ENCODE assay signal across 20 cellular contexts in the genomic region with DNA sequence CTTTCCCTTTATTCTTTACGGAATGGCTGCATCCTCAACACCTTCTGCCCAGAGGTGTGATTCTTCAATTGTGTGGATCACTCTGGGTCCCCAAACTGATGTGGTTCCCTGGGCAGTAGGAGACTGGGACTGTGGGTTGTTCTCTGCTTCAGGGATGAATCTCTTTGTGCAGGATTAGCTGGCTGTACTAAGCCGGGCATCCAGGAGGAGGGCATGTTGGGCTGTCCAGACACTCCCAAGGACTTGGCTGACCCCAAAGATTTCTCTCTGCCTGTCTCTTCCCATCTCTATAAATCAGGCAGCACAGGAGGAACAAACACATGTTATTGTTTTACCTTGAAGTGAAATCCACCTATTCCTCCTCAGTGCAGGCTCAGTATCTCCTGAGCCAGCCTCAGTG. TPM values are rescaled to one million over a fixed set of nuclear protein-coding genes. Genes with fewer than 3 reads are reported as not detected.
A peak's percentile ranks its signal among the peaks of the same experiment; 100 is the strongest.
DNase-seq lines count a peak whose midpoint lies in the region; ATAC-seq, FAIRE-seq and TF ChIP-seq lines count a peak whose summit lies in the region.
"Had no signal": no experiment of that assay in that cellular context is flagged by ENCODE, and none has a peak within 500 bp of the region (broad histone marks: within the 10 kb centered on the region; RNA-seq: fewer than 3 reads in every experiment).

No MANE protein-coding gene starts in this region.

- peak overlapping the region; percentile 2 for H3K4me3 ChIP-seq in WERI-Rb-1 (ENCODE audit: low read depth, low read length)
- no peak overlapping the region for H3K4me3 ChIP-seq in adrenal gland
- H3K4me3 ChIP-seq in pancreas = no peak overlapping the region
- H3K4me3 ChIP-seq: A549 had no signal

- no peaks in the 10 kb centered on the region for H3K4me1 ChIP-seq in adrenal gland (replicated peaks in 1 of 2)
- H3K4me1 ChIP-seq in pancreas = no peaks in the 10 kb centered on the region
- H3K4me1 ChIP-seq: A549, Caco-2 had no signal

- no peak overlapping the region for H3K4me3 Mint-ChIP-seq in activated CD4-positive, alpha-beta memory T cell treated with anti-CD3 and anti-CD28 coated beads, Interleukin-2, amount 10 ng/mL, durations not matched to agents 7 days and 5 days
- no peak overlapping the region for H3K4me3 Mint-ChIP-seq in activated CD4-positive, alpha-beta memory T cell treated with anti-CD3 and anti-CD28 coated beads for 36 hours
- H3K4me3 Mint-ChIP-seq in memory B cell (no peak overlapping the region), endothelial cell (ENCODE audit: unreplicated experiment) (no peak overlapping the region)
- H3K4me3 Mint-ChIP-seq: CD4-positive, alpha-beta T cell; H9 had no signal

- H3K36me3 ChIP-seq in WERI-Rb-1 (no peaks in the 10 kb centered on the region), adrenal gland (replicated peaks in 1 of 2) (no peaks in the 10 kb centered on the region), pancreas (no peaks in the 10 kb centered on the region)

- POLR2A ChIA-PET in activated CD4-positive, alpha-beta memory T cell treated with anti-CD3 and anti-CD28 coated beads, Interleukin-2, amount 10 ng/mL, durations not matched to agents 7 days and 5 days (lab: Charles Lee) = interaction anchor here (0.6 to 5.5 kb wide), 3 partner anchors 15 to 102 kb away, joined by 3 to 62 read pairs (median 8); partner anchors contain the start of genes FARS2 and LYRM4
- POLR2A ChIA-PET in activated CD4-positive, alpha-beta memory T cell treated with anti-CD3 and anti-CD28 coated beads for 36 hours (lab: Charles Lee) = no interaction called here

- H3K27ac Mint-ChIP-seq in activated CD4-positive, alpha-beta memory T cell treated with anti-CD3 and anti-CD28 coated beads, Interleukin-2, amount 10 ng/mL, durations not matched to agents 7 days and 5 days = peak overlapping the region; percentile 16
- H3K27ac Mint-ChIP-seq in activated CD4-positive, alpha-beta memory T cell treated with anti-CD3 and anti-CD28 coated beads for 36 hours = no peak overlapping the region
- H3K27ac Mint-ChIP-seq in memory B cell (peak overlapping the region; percentile 41), endothelial cell (ENCODE audit: unreplicated experiment) (no peak overlapping the region)
- H3K27ac Mint-ChIP-seq: CD4-positive, alpha-beta T cell; H9 had no signal

- H3K27ac ChIP-seq in WERI-Rb-1 (peak overlapping the region; percentile 66), adrenal gland (no peak overlapping the region), pancreas (no peak overlapping the region)
- H3K27ac ChIP-seq: 22Rv1, A549, C4-2B had no signal

- FAIRE-seq in pancreas (lab: Jason Lieb, UNC) = no peak
- FAIRE-seq: A549, GM12892, GM18507 had no signal

- no peak for TF ChIP-seq POLR2A in adrenal gland (IDR thresholded peaks at IDR 0.05)

- H3K9me3 ChIP-seq in WERI-Rb-1 (ENCODE audit: severe bottlenecking) (no peaks in the 10 kb centered on the region), adrenal gland (replicated peaks in 1 of 3) (no peaks in the 10 kb centered on the region), pancreas (no peaks in the 10 kb centered on the region)
- H3K9me3 ChIP-seq: A549, Caco-2 had no signal

- CTCF ChIA-PET in activated CD4-positive, alpha-beta memory T cell treated with anti-CD3 and anti-CD28 coated beads, Interleukin-2, amount 10 ng/mL, durations not matched to agents 7 days and 5 days (lab: Charles Lee) = interaction anchor here (0.6 to 3.8 kb wide), 4 partner anchors 12 to 26 kb away, joined by 3 to 19 read pairs (median 4); no protein-coding TSS in a partner anchor
- CTCF ChIA-PET in activated CD4-positive, alpha-beta memory T cell treated with anti-CD3 and anti-CD28 coated beads for 36 hours (lab: Charles Lee) = interaction anchor here (0.8 to 3.5 kb wide), 3 partner anchors 21 to 133 kb away, joined by 3 to 14 read pairs (median 4); no protein-coding TSS in a partner anchor

- H3K36me3 Mint-ChIP-seq in activated CD4-positive, alpha-beta memory T cell treated with anti-CD3 and anti-CD28 coated beads, Interleukin-2, amount 10 ng/mL, durations not matched to agents 7 days and 5 days (ENCODE audit: low read depth) = peaks cover 26% of the 10 kb centered on the region
- peaks cover 17% of the 10 kb centered on the region for H3K36me3 Mint-ChIP-seq in activated CD4-positive, alpha-beta memory T cell treated with anti-CD3 and anti-CD28 coated beads for 36 hours
- H3K36me3 Mint-ChIP-seq in memory B cell (peaks cover 2% of the 10 kb centered on the region), endothelial cell (ENCODE audit: low read depth, unreplicated experiment) (no peaks in the 10 kb centered on the region)

- DNase-seq in activated CD4-positive, alpha-beta memory T cell treated with anti-CD3 and anti-CD28 coated beads, Interleukin-2, amount 10 ng/mL, durations not matched to agents 7 days and 5 days = no peak
- no peak for DNase-seq in activated CD4-positive, alpha-beta memory T cell treated with anti-CD3 and anti-CD28 coated beads for 36 hours
- peak; percentile 96 for DNase-seq in WERI-Rb-1
- DNase-seq in memory B cell (ENCODE audit: low spot score in 2 of 2) = no peak
- DNase-seq in endothelial cell (ENCODE audit: low spot score) = no peak
- DNase-seq in adrenal gland = no peak
- DNase-seq in pancreas = no peak
- DNase-seq: AML-193; Caco-2; CD4-positive, alpha-beta T cell; DMS153; DMS79; GDM1; GOT3; H9 had no signal

- peaks cover 81% of the 10 kb centered on the region for H3K4me1 Mint-ChIP-seq in activated CD4-positive, alpha-beta memory T cell treated with anti-CD3 and anti-CD28 coated beads, Interleukin-2, amount 10 ng/mL, durations not matched to agents 7 days and 5 days
- H3K4me1 Mint-ChIP-seq in activated CD4-positive, alpha-beta memory T cell treated with anti-CD3 and anti-CD28 coated beads for 36 hours (ENCODE audit: low read depth) = peaks cover 71% of the 10 kb centered on the region
- peaks cover 33% of the 10 kb centered on the region for H3K4me1 Mint-ChIP-seq in memory B cell
- H3K4me1 Mint-ChIP-seq in endothelial cell (ENCODE audit: unreplicated experiment) = peaks cover 8% of the 10 kb centered on the region

- 73 to 91% (median 87%) methylated on average over 2 of the region's 2 CpGs for WGBS in adrenal gland, 4 donors
- 90 to 93% methylated on average over 2 of the region's 2 CpGs for WGBS in pancreas, 2 donors

- ATAC-seq in memory B cell (ENCODE audit: low read depth) (no peak), pancreas (no peak)
- ATAC-seq: A549 had no signal

- H3K9me3 Mint-ChIP-seq in activated CD4-positive, alpha-beta memory T cell treated with anti-CD3 and anti-CD28 coated beads, Interleukin-2, amount 10 ng/mL, durations not matched to agents 7 days and 5 days = no peaks in the 10 kb centered on the region
- no peaks in the 10 kb centered on the region for H3K9me3 Mint-ChIP-seq in activated CD4-positive, alpha-beta memory T cell treated with anti-CD3 and anti-CD28 coated beads for 36 hours
- H3K9me3 Mint-ChIP-seq in memory B cell = no peaks in the 10 kb centered on the region
- H3K9me3 Mint-ChIP-seq in endothelial cell (ENCODE audit: unreplicated experiment) = no peaks in the 10 kb centered on the region
- H3K9me3 Mint-ChIP-seq: CD4-positive, alpha-beta T cell; H9 had no signal

- H3K27me3 ChIP-seq in WERI-Rb-1 (ENCODE audit: insufficient read depth, low read depth, severe bottlenecking) (no peaks in the 10 kb centered on the region), adrenal gland (no peaks in the 10 kb centered on the region), pancreas (no peaks in the 10 kb centered on the region)

- TF ChIP-seq CTCF in WERI-Rb-1 (IDR thresholded peaks at IDR 0.05; ENCODE audit: low read depth, low read length) (no peak), endothelial cell (IDR thresholded peaks at IDR 0.05; ENCODE audit: unreplicated experiment) (no peak), adrenal gland (IDR thresholded peaks at IDR 0.05) (no peak), pancreas (IDR thresholded peaks at IDR 0.05) (no peak)

- intact Hi-C loops in activated CD4-positive, alpha-beta memory T cell treated with anti-CD3 and anti-CD28 coated beads for 36 hours (cut with micrococcal nuclease) = no loop called here
- intact Hi-C loops in adrenal gland (cut with DNase I) = no loop called here
- intact Hi-C loops in pancreas (cut with DNase I) = no loop called here

- H3K27me3 Mint-ChIP-seq in activated CD4-positive, alpha-beta memory T cell treated with anti-CD3 and anti-CD28 coated beads, Interleukin-2, amount 10 ng/mL, durations not matched to agents 7 days and 5 days = no peaks in the 10 kb centered on the region
- no peaks in the 10 kb centered on the region for H3K27me3 Mint-ChIP-seq in activated CD4-positive, alpha-beta memory T cell treated with anti-CD3 and anti-CD28 coated beads for 36 hours
- H3K27me3 Mint-ChIP-seq in memory B cell (no peaks in the 10 kb centered on the region), endothelial cell (ENCODE audit: unreplicated experiment) (no peaks in the 10 kb centered on the region)
- H3K27me3 Mint-ChIP-seq: CD4-positive, alpha-beta T cell had no signal

RNA-seq across cellular contexts. Expression of gene FARS2, which starts 15.3 kb away (rescaled TPM):
- 10 to 100 TPM; 17.6 to 18.7 TPM for total RNA-seq in activated CD4-positive, alpha-beta memory T cell treated with anti-CD3 and anti-CD28 coated beads, Interleukin-2, amount 10 ng/mL, durations not matched to agents 7 days and 5 days
- total RNA-seq in activated CD4-positive, alpha-beta memory T cell treated with anti-CD3 and anti-CD28 coated beads for 36 hours = 10 to 100 TPM; 22.7 to 23.7 TPM
- total RNA-seq in endothelial cell (ENCODE audit: unreplicated experiment) (17.8 TPM), adrenal gland (10 to 100 TPM; 18.3 to 28.4 (median 19.8) TPM), pancreas (10 to 100 TPM in 1 of 6 donors, 1 to 10 TPM in 5; 6.5 to 10.3 (median 8.1) TPM)
- polyA plus RNA-seq in adrenal gland (10 to 100 TPM in 1 of 3 donors, 1 to 10 TPM in 2; 7.2 to 23.1 (median 7.9) TPM), pancreas (1 to 10 TPM; 4.1 to 6.7 TPM)

RNA-seq across cellular contexts. Expression of gene LYRM4, which starts 15.8 kb away (rescaled TPM):
- 10 to 100 TPM; 21.2 to 22.7 TPM for total RNA-seq in activated CD4-positive, alpha-beta memory T cell treated with anti-CD3 and anti-CD28 coated beads, Interleukin-2, amount 10 ng/mL, durations not matched to agents 7 days and 5 days
- 10 to 100 TPM; 50.6 to 53.6 TPM for total RNA-seq in activated CD4-positive, alpha-beta memory T cell treated with anti-CD3 and anti-CD28 coated beads for 36 hours
- total RNA-seq in endothelial cell (ENCODE audit: unreplicated experiment) = 39.0 TPM
- total RNA-seq in adrenal gland = 10 to 100 TPM; 24.5 to 43.7 (median 30.9) TPM
- 10 to 100 TPM; 16.1 to 29.8 (median 26.2) TPM for polyA plus RNA-seq in adrenal gland
- total RNA-seq in pancreas = 10 to 100 TPM in 5 of 6 donors, 1 to 10 TPM in 1; 8.7 to 14.9 (median 13.2) TPM
- polyA plus RNA-seq in pancreas = 10 to 100 TPM; 11.2 to 12.3 TPM

Comparison
In these comparisons a context has a peak if more than half of its experiments do, and no peak if none do; other contexts are left out.
1. H3K27ac Mint-ChIP-seq: peak in activated CD4-positive, alpha-beta memory T cell treated with anti-CD3 and anti-CD28 coated beads, Interleukin-2, amount 10 ng/mL, durations not matched to agents 7 days and 5 days (single experiment) and memory B cell (single experiment); none in activated CD4-positive, alpha-beta memory T cell treated with anti-CD3 and anti-CD28 coated beads for 36 hours (single experiment) and endothelial cell (single experiment).